ENCODE assay signal across 8 cellular contexts in genomic region chr2:218658671-218659257, GRCh38. TPM values are rescaled to one million over a fixed set of nuclear protein-coding genes. Genes with fewer than 3 reads are reported as not detected.
DNase-seq lines count a peak whose midpoint lies in the region; ATAC-seq and TF ChIP-seq lines count a peak whose summit lies in the region.

No MANE protein-coding gene starts in this region.

- ATAC-seq in GM19397 (IDR thresholded peaks at IDR 0.05; ENCODE audit: unreplicated experiment) (peak; percentile 30), HG03520 (IDR thresholded peaks at IDR 0.05; ENCODE audit: unreplicated experiment) (peak; percentile 33)
- peak; percentile 37 for ATAC-seq in activated naive CD8-positive, alpha-beta T cell treated with anti-CD3 and anti-CD28 coated beads, Interleukin-2, amount 50 U/mL, for 24 hours

- peaks cover 16 to 57% (median 22%) of the 10 kb centered on the region in 6 donors for H3K4me1 ChIP-seq in spleen

- H3K4me1 Mint-ChIP-seq in activated naive CD8-positive, alpha-beta T cell treated with anti-CD3 and anti-CD28 coated beads, Interleukin-2, amount 50 U/mL, for 24 hours = peaks cover 34% of the 10 kb centered on the region

- peak; percentile 44 for DNase-seq in DMS79 (lab: John Stamatoyannopoulos, UW)
- DNase-seq in RKO (ENCODE audit: low spot score) = peak; percentile 56
- peak; percentile 46 for DNase-seq in activated naive CD8-positive, alpha-beta T cell treated with anti-CD3 and anti-CD28 coated beads, Interleukin-2, amount 50 U/mL, for 24 hours
- DNase-seq in spleen = no peak
- no peak for DNase-seq in posterior vena cava (ENCODE audit: low spot score)

- no peak for TF ChIP-seq POLR2A in spleen (IDR thresholded peaks at IDR 0.05)

- no peaks in the 10 kb centered on the region for H3K27me3 Mint-ChIP-seq in activated naive CD8-positive, alpha-beta T cell treated with anti-CD3 and anti-CD28 coated beads, Interleukin-2, amount 50 U/mL, for 24 hours

- H3K36me3 ChIP-seq in spleen = peaks cover 0 to 70% (median 49%) of the 10 kb centered on the region in 6 donors

- no peaks in the 10 kb centered on the region for H3K9me3 ChIP-seq in spleen

- intact Hi-C loops in spleen (cut with DNase I; ENCODE audit: low total_unique reads) = loop anchor here (5.0 kb wide), 1 partner anchor 251 kb away; no protein-coding TSS in a partner anchor
- intact Hi-C loops in posterior vena cava (cut with DNase I) = no loop called here

- peak overlapping the region; percentile 93 for H3K4me3 ChIP-seq in iPS-11a (ENCODE audit: low read depth, low read length)
- peak overlapping the region; percentile 84 to 100 (median 96) for H3K4me3 ChIP-seq in spleen

- peak in 7 of 11 experiments; percentile 10 to 41 (median 28) for TF ChIP-seq CTCF in spleen (IDR thresholded peaks at IDR 0.05 in 8 of 11, conservative IDR thresholded peaks at IDR 0.05 in 3 of 11)

- H3K9me3 Mint-ChIP-seq in activated naive CD8-positive, alpha-beta T cell treated with anti-CD3 and anti-CD28 coated beads, Interleukin-2, amount 50 U/mL, for 24 hours = no peaks in the 10 kb centered on the region

- peaks cover 47% of the 10 kb centered on the region for H3K36me3 Mint-ChIP-seq in activated naive CD8-positive, alpha-beta T cell treated with anti-CD3 and anti-CD28 coated beads, Interleukin-2, amount 50 U/mL, for 24 hours (ENCODE audit: low read depth)

- no peaks in the 10 kb centered on the region for H3K27me3 ChIP-seq in spleen (replicated peaks in 1 of 7)

- peak overlapping the region; percentile 92 for H3K27ac Mint-ChIP-seq in activated naive CD8-positive, alpha-beta T cell treated with anti-CD3 and anti-CD28 coated beads, Interleukin-2, amount 50 U/mL, for 24 hours

- peak overlapping the region; percentile 93 for H3K4me3 Mint-ChIP-seq in activated naive CD8-positive, alpha-beta T cell treated with anti-CD3 and anti-CD28 coated beads, Interleukin-2, amount 50 U/mL, for 24 hours

- WGBS in spleen, 5 donors = 1 to 2% (median 2%) methylated on average over 23 to 27 of the region's 27 CpGs

- H3K27ac ChIP-seq in spleen = peak overlapping the region; percentile 40 to 90 (median 78)

RNA-seq across cellular contexts. Expression of gene ZNF142, which starts 0.7 kb away (rescaled TPM):
- total RNA-seq in spleen (10 to 100 TPM; 27.7 to 33.0 (median 31.6) TPM), posterior vena cava (10 to 100 TPM; 19.4 to 23.7 TPM)
- polyA plus RNA-seq in spleen = 1 to 10 TPM; 2.9 to 8.0 (median 4.4) TPM

RNA-seq across cellular contexts. Expression of gene BCS1L, which starts 0.7 kb away (rescaled TPM):
- 10 to 100 TPM; 16.4 to 39.4 (median 29.5) TPM for total RNA-seq in spleen
- 10 to 100 TPM; 39.1 to 47.3 (median 40.2) TPM for polyA plus RNA-seq in spleen
- 10 to 100 TPM; 24.6 to 32.3 TPM for total RNA-seq in posterior vena cava

RNA-seq across cellular contexts. Expression of gene RNF25, which starts 13.0 kb away (rescaled TPM):
- total RNA-seq in spleen (10 to 100 TPM; 15.9 to 25.9 (median 20.8) TPM), posterior vena cava (10 to 100 TPM; 21.2 to 24.3 TPM)
- polyA plus RNA-seq in spleen = 10 to 100 TPM; 25.1 to 27.1 (median 26.3) TPM

RNA-seq across cellular contexts. Expression of gene STK36, which starts 13.1 kb away (rescaled TPM):
- 10 to 100 TPM; 18.7 to 46.8 (median 27.9) TPM for total RNA-seq in spleen
- polyA plus RNA-seq in spleen = 10 to 100 TPM; 10.7 to 18.6 (median 16.8) TPM
- 10 to 100 TPM; 16.1 to 22.3 TPM for total RNA-seq in posterior vena cava

RNA-seq across cellular contexts. Expression of gene PLCD4, which starts 51.1 kb away (rescaled TPM):
- total RNA-seq in spleen (under 1 TPM; 0.13 to 0.92 (median 0.64) TPM), posterior vena cava (1 to 10 TPM; 1.0 to 1.9 TPM)
- polyA plus RNA-seq in spleen = under 1 TPM; 0.19 to 0.26 (median 0.23) TPM

Comparison
In these comparisons a context has a peak if more than half of its experiments do, and no peak if none do; other contexts are left out.
1. DNase-seq: peak in DMS79 (single experiment), RKO (single experiment) and activated naive CD8-positive, alpha-beta T cell treated with anti-CD3 and anti-CD28 coated beads, Interleukin-2, amount 50 U/mL, for 24 hours (single experiment); none in spleen (single experiment) and posterior vena cava (single experiment).
2. Peak in every context shown above with its lines, with median percentiles within 50 percentile points of each other: ATAC-seq.